In genomic region chr19:19822148-19822429, GRCh38 we compare ENCODE assay signal across 8 cellular contexts. TPM values are rescaled to one million over a fixed set of nuclear protein-coding genes. Genes with fewer than 3 reads are reported as not detected.
DNase-seq lines count a peak whose midpoint lies in the region; ATAC-seq and TF ChIP-seq lines count a peak whose summit lies in the region.

No MANE protein-coding gene starts in this region.

- H3K4me1 Mint-ChIP-seq in central memory CD8-positive, alpha-beta T cell = peaks cover 30% of the 10 kb centered on the region

- peak overlapping the region; percentile 100 for H3K27ac Mint-ChIP-seq in central memory CD8-positive, alpha-beta T cell (ENCODE audit: low read depth)

- peak overlapping the region; percentile 62 for H3K9ac ChIP-seq in Karpas-422 (ENCODE audit: low read length)

- H3K36me3 ChIP-seq in Karpas-422 (ENCODE audit: insufficient read depth, low read length) (peaks cover 27% of the 10 kb centered on the region), muscle layer of duodenum (ENCODE audit: control insufficient read depth in 1 of 2, insufficient read depth in 2 of 2, low read length in 2 of 2) (peaks cover 0 to 3% of the 10 kb centered on the region in 2 donors)

- H3K79me2 ChIP-seq in Karpas-422 (ENCODE audit: low read length) = peaks cover 41% of the 10 kb centered on the region

- H3K27ac ChIP-seq in Karpas-422 (ENCODE audit: low read length) = peak overlapping the region; percentile 42; the same call in 1 of the 2 replicates
- no peak overlapping the region for H3K27ac ChIP-seq in muscle layer of duodenum (ENCODE audit: low read length)

- H3K9me2 ChIP-seq in Karpas-422 (replicated peaks; ENCODE audit: insufficient read depth, low read length) = no peaks in the 10 kb centered on the region

- H3K4me3 Mint-ChIP-seq in central memory CD8-positive, alpha-beta T cell = peak overlapping the region; percentile 100

- no peak for ATAC-seq in central memory CD8-positive, alpha-beta T cell (replicated peaks; ENCODE audit: extremely low read depth, poor library complexity, severe bottlenecking)
- ATAC-seq in HG03571 (IDR thresholded peaks at IDR 0.05; ENCODE audit: unreplicated experiment) = no peak
- no peak for ATAC-seq in omental fat pad (ENCODE audit: low FRiP score)
- no peak for ATAC-seq in GM21825 (IDR thresholded peaks at IDR 0.05; ENCODE audit: unreplicated experiment)

- H3K9me3 ChIP-seq in Karpas-422 (ENCODE audit: low read length) (peaks cover 41% of the 10 kb centered on the region), muscle layer of duodenum (ENCODE audit: control insufficient read depth in 1 of 2, low read length in 2 of 2) (no peaks in the 10 kb centered on the region)

- H3K27me3 ChIP-seq in Karpas-422 (ENCODE audit: low read length) (no peaks in the 10 kb centered on the region; the same call in 1 of the 2 replicates), muscle layer of duodenum (ENCODE audit: low read depth, low read length) (no peaks in the 10 kb centered on the region)

- 0 out of 2 replicates have a peak overlapping the region, but pooled peaks have one; percentile 45 for H2AFZ ChIP-seq in Karpas-422 (ENCODE audit: low read length)

- peak overlapping the region; percentile 83 for H3K4me3 ChIP-seq in AG09309 (ENCODE audit: control insufficient read depth, low read depth, low read length)
- H3K4me3 ChIP-seq in Karpas-422 (ENCODE audit: low read length) = peak overlapping the region; percentile 94
- H3K4me3 ChIP-seq in muscle layer of duodenum (ENCODE audit: low read depth in 1 of 2, low read length in 2 of 2) = peak overlapping the region; percentile 60 to 86

- DNase-seq in AG09309 (ENCODE audit: low read depth) = no peak
- DNase-seq in Karpas-422 = peak; percentile 48
- DNase-seq in central memory CD8-positive, alpha-beta T cell (ENCODE audit: low spot score in 2 of 2) = no peak
- DNase-seq in omental fat pad (ENCODE audit: low spot score) = no peak
- no peak for DNase-seq in T-helper 9 cell

- H3K27me3 Mint-ChIP-seq in central memory CD8-positive, alpha-beta T cell = no peaks in the 10 kb centered on the region

- peaks cover 25% of the 10 kb centered on the region for H3K36me3 Mint-ChIP-seq in central memory CD8-positive, alpha-beta T cell (ENCODE audit: insufficient read depth)

- H3K9me3 Mint-ChIP-seq in central memory CD8-positive, alpha-beta T cell = peaks cover 6% of the 10 kb centered on the region

- H4K20me1 ChIP-seq in Karpas-422 (ENCODE audit: insufficient read depth, low read depth, low read length) = no peaks in the 10 kb centered on the region

- peaks cover 7% of the 10 kb centered on the region for H3K4me1 ChIP-seq in Karpas-422 (ENCODE audit: low read length)
- peaks cover 0 to 12% of the 10 kb centered on the region in 2 donors for H3K4me1 ChIP-seq in muscle layer of duodenum (ENCODE audit: control insufficient read depth in 1 of 2, insufficient read depth in 2 of 2, low read length in 2 of 2)

- H3K4me2 ChIP-seq in Karpas-422 (ENCODE audit: low read depth, low read length, poor library complexity, severe bottlenecking) = peak overlapping the region; percentile 79

- no peak for TF ChIP-seq CTCF in AG09309 (IDR thresholded peaks at IDR 0.05; ENCODE audit: control insufficient read depth, insufficient read depth, low read depth, low read length, missing control alignments)
- no peak for TF ChIP-seq CTCF in omental fat pad (IDR thresholded peaks at IDR 0.05)

RNA-seq across cellular contexts. Expression of gene ZNF506, which starts 0.5 kb away (rescaled TPM):
- total RNA-seq in Karpas-422 (2014; rRNA removed; shearing (Covaris generic); ENCODE audit: low replicate concordance) = 31.2 and 44.1 TPM in 2 replicates
- 10 to 100 TPM; 20.0 to 47.6 (median 24.0) TPM for total RNA-seq in omental fat pad

RNA-seq across cellular contexts. Expression of gene ZNF253, which starts 43.6 kb away (rescaled TPM):
- total RNA-seq in Karpas-422 (2014; rRNA removed; shearing (Covaris generic); ENCODE audit: low replicate concordance) = 6.5 and 25.3 TPM in 2 replicates
- total RNA-seq in omental fat pad = 10 to 100 TPM in 1 of 4 donors, 1 to 10 TPM in 3; 3.0 to 12.8 (median 6.2) TPM
